2 cellular contexts compared by ENCODE assay signal in the genomic region with DNA sequence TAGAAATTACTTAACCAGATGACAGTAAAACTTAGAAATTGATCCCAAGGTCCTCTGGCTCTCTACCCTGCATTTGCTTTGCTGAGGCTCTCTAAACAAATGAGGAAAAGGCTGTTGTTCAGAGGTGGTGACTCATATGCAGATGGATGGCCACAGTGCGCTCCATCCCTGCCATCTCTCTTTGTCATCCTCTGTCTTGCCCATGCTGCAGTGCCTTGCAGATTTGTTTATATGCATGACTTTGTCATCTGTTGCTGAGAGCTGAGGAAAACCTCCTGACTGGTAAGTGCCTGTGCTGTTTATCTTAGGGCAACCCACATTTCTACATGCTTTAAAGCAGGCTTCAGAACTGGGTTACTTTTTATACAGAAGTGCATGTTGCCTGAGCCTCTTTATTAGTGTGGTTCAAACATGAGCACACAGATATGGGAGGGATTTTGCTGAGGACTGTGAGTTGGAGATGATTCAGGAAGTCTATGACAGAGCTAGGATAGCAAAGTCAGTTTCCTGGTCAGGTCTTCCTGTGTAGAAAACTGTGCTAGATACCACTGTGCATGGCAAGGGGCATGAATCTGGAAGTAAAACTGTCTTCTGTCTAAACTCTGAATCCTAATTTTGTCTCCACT.
A peak's percentile ranks its signal among the peaks of the same experiment; 100 is the strongest.
TF ChIP-seq lines count a peak whose summit lies in the region.

No MANE protein-coding gene starts in this region.

TF ChIP-seq in A549, 52 proteins besides CTCF, POLR2A, EP300 and RAD21:
- TF ChIP-seq RFX5 (IDR thresholded peaks at IDR 0.05) (peak; percentile 63; the same call in 1 of the 2 replicates), SMC3 (IDR thresholded peaks at IDR 0.05) (no peak)

TF ChIP-seq in H1, 55 proteins besides CTCF, POLR2A, EP300 and RAD21:
- TF ChIP-seq RFX5 (IDR thresholded peaks at IDR 0.05; ENCODE audit: borderline replicate concordance, low read depth, low read length), result peak; percentile 87
- TF ChIP-seq EGR1 (IDR thresholded peaks at IDR 0.05; ENCODE audit: borderline replicate concordance, low read depth, low read length), result no peak
- TF ChIP-seq JUND (IDR thresholded peaks at IDR 0.05; ENCODE audit: low read length), result peak; percentile 78
- 0 out of 2 replicates have a peak, but pooled peaks have one; percentile 27 for TF ChIP-seq CREB1 (IDR thresholded peaks at IDR 0.05)
- TF ChIP-seq SIRT6 (IDR thresholded peaks at IDR 0.05; ENCODE audit: low read length), result no peak
- TF ChIP-seq TBP (IDR thresholded peaks at IDR 0.05; ENCODE audit: low read depth, low read length), result no peak
- TF ChIP-seq CHD2 (IDR thresholded peaks at IDR 0.05; ENCODE audit: low read length), result no peak
